18 cellular contexts compared by ENCODE assay signal in the genomic region with DNA sequence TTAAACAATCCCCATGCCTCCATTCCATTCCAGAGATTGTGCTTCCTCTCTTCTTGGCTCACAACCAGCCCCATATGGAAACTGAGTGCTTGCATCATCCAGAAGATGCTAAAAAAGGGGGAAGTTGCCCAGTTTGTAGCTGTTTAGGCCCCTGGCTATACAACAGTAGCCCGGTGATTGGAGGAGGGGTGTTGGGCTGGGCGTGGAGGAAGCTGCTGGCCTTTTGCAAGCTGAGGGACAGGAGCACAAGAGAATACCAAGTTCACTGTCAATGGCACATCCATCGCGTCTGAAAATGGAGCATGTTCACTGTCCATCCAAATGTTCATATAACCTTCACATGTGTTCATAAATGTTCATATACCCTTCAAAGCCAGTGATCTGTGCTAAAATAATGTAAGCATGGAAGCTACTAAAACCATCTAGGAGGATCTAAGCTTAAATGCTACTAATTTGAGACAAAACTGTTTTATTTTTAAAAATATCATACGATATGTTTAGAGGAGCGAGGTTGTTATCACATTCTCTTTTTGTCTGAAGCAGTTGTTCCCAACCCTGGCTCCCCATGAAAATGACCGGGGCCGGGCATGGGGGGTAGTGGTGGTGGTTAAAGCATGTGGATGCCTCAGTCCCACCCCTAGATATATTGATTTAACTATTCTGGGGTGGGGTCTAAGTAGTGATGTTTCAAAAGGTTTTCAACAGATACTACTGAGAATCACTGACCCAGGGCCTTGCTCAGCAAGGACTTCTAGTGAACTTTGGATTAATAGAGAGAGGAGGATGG.
"Had no signal": no experiment of that assay in that cellular context is flagged by ENCODE, and none has a peak within 500 bp of the region (broad histone marks: within the 10 kb centered on the region; RNA-seq: fewer than 3 reads in every experiment).

No MANE protein-coding gene starts in this region.

- H3K4me3 ChIP-seq: body of pancreas, skin epidermis, tibial artery, uterus had no signal

- H3K36me3 ChIP-seq: tibial artery, uterus had no signal

- H3K4me1 ChIP-seq: body of pancreas, tibial artery, uterus had no signal

- H3K9me3 ChIP-seq: body of pancreas, tibial artery, uterus had no signal

- H3K27ac ChIP-seq: body of pancreas, skin epidermis, tibial artery, uterus had no signal

- DNase-seq: activated B cell treated with CpG ODN at 0.5 μM for 24 hours; activated CD4-positive, alpha-beta T cell treated with anti-CD3 and anti-CD28 coated beads, Interleukin-2, amount 10 ng/mL, durations not matched to agents 7 days and 5 days; activated CD8-positive, alpha-beta memory T cell treated with anti-CD3 and anti-CD28 coated beads, Interleukin-2, amount 50 U/mL, for 48 hours; activated gamma-delta T cell; activated T-cell treated with anti-CD3 and anti-CD28 coated beads, Interleukin-2, amount 50 U/mL, for 72 hours; amygdala; body of pancreas; caudate nucleus; head of caudate nucleus; mesendoderm; posterior cingulate gyrus; stimulated activated CD4-positive, alpha-beta T cell treated with anti-CD3 and anti-CD28 coated beads, Interleukin-15, amount 100 ng/mL, for 24 hours; stimulated activated CD4-positive, alpha-beta T cell treated with anti-CD3 and anti-CD28 coated beads, Interleukin-4, amount 100 ng/mL, for 1 hour; stimulated activated naive B cell treated with anti-CD40 and anti-IgM and Interleukin-4, amounts not matched to agents 10 μg/mL and 1 μg/mL and 100 μg/mL, for 72 hours; uterus had no signal

- H3K27me3 ChIP-seq: body of pancreas, tibial artery, uterus had no signal

- ATAC-seq: activated T-cell treated with anti-CD3 and anti-CD28 coated beads, Interleukin-2, amount 50 U/mL, for 72 hours; body of pancreas; natural killer cell treated with Interleukin-12 subunit alpha and Interleukin-12 subunit beta and Interleukin-15 and Interleukin-18, amount 100 ng/mL, for 72 hours; stimulated activated naive B cell treated with anti-CD40 and anti-IgM and Interleukin-4, amounts not matched to agents 10 μg/mL and 1 μg/mL and 100 μg/mL, for 72 hours had no signal
